8 cellular contexts compared by ENCODE assay signal in the genomic region with DNA sequence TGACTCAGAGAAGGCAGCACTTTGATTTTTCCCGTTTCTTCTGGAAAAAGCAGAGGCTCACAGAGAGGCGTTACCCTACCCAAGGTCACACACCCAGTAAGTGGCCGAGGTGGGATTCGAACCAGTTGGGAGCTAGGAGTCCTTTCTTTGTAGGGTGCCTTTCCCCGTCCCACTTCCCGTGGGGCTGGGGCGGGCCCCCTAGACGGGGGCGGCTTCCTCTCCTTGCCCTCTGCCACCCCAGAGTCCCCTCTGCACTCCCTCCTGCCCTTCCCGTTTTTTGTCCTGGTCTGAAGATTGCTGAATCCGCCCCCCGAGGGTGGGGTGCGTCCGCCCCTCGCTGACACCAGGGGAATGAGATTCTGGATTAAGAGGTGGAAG. TPM values are rescaled to one million over a fixed set of nuclear protein-coding genes. Genes with fewer than 3 reads are reported as not detected.
DNase-seq lines count a peak whose midpoint lies in the region; ATAC-seq and TF ChIP-seq lines count a peak whose summit lies in the region.

No MANE protein-coding gene starts in this region.

- peak overlapping the region; percentile 68; the same call in 1 of the 2 replicates for H3K27ac ChIP-seq in WERI-Rb-1
- peak overlapping the region; percentile 90 for H3K27ac ChIP-seq in neutrophil

- peak; percentile 1 for ATAC-seq in esophagus mucosa

- no peaks in the 10 kb centered on the region for H3K36me3 ChIP-seq in WERI-Rb-1
- peaks cover 17% of the 10 kb centered on the region for H3K36me3 ChIP-seq in neutrophil

- no peaks in the 10 kb centered on the region for H3K27me3 ChIP-seq in WERI-Rb-1 (ENCODE audit: insufficient read depth, low read depth, severe bottlenecking)
- no peaks in the 10 kb centered on the region for H3K27me3 ChIP-seq in neutrophil

- DNase-seq in NCI-H2227 (lab: John Stamatoyannopoulos, UW; ENCODE audit: unreplicated experiment) = peak; percentile 32
- no peak for DNase-seq in NCI-H2227 treated with DMSO at 0.1 percent for 48 hours (lab: John Stamatoyannopoulos, UW)
- DNase-seq in WERI-Rb-1 = no peak
- DNase-seq in COLO668 (lab: John Stamatoyannopoulos, UW; ENCODE audit: unreplicated experiment) = no peak
- no peak for DNase-seq in hippocampal formation (lab: John Stamatoyannopoulos, UW)
- DNase-seq in globus pallidus (ENCODE audit: low spot score) = no peak

- H3K9me3 ChIP-seq in WERI-Rb-1 (ENCODE audit: severe bottlenecking) (no peaks in the 10 kb centered on the region), neutrophil (no peaks in the 10 kb centered on the region)

- peak overlapping the region; percentile 79 for H3K4me3 ChIP-seq in WERI-Rb-1 (ENCODE audit: low read depth, low read length)
- H3K4me3 ChIP-seq in neutrophil (ENCODE audit: low read depth in 1 of 2, low read length in 1 of 2) = peak overlapping the region; percentile 82 to 97

- no peak for TF ChIP-seq CTCF in WERI-Rb-1 (IDR thresholded peaks at IDR 0.05; ENCODE audit: low read depth, low read length)
- no peak for TF ChIP-seq CTCF in neutrophil (IDR thresholded peaks at IDR 0.05)

- peaks cover 44 to 49% of the 10 kb centered on the region in 2 experiments for H3K4me1 ChIP-seq in neutrophil (ENCODE audit: control insufficient read depth in 1 of 2, insufficient read depth in 1 of 2, low read depth in 1 of 2, low read length in 1 of 2)

RNA-seq across cellular contexts. Expression of gene TPCN2, which starts 0.7 kb away (rescaled TPM):
- total RNA-seq in esophagus mucosa = 6.6 TPM

RNA-seq across cellular contexts. Expression of gene MRGPRF, which starts 36.4 kb away (rescaled TPM):
- total RNA-seq in esophagus mucosa = 1.7 TPM
